ENCODE assay signal across 22 cellular contexts in the genomic region with DNA sequence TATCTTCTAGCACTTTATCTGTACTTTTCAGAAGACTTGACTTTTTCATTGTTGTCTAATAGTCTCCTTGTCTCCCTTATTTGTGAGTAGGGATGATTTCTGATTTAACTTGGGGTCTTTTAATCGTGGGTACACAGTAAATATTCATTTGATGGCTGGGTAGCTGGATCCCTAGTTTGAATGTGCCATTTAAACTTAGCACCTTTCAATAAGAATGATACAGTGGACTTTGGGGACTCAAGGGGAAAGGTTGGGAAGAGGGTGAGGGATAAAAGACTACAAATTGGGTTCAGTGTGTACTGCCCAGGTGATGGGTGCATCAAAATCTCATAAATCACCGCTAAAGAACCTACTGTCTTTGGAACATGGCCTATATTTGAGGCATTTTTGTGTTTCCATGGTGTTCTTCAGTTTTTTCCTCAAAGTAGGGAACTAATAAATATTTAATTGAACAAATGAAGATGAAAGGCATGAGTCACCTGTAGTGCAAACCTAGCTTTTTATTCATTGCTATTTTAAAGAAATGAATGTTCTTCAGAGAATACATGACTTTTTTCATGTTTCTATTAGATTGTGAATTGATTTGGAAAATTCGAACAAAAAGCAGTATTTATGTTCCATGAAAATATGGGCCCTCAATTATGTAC.
"Had no signal": no experiment of that assay in that cellular context is flagged by ENCODE, and none has a peak within 500 bp of the region (broad histone marks: within the 10 kb centered on the region; RNA-seq: fewer than 3 reads in every experiment).

No MANE protein-coding gene starts in this region.

- H3K4me3 ChIP-seq: left ventricle myocardium inferior, lung, ovary, right atrium auricular region, skin epidermis, spleen, tibial nerve, uterus had no signal

- H3K9me3 ChIP-seq: left ventricle myocardium inferior, ovary, right atrium auricular region, spleen, tibial nerve, uterus had no signal

- H3K27ac ChIP-seq: left ventricle myocardium inferior, ovary, right atrium auricular region, skin epidermis, spleen, tibial nerve, uterus had no signal

- H3K36me3 ChIP-seq: ovary, uterus had no signal

- H3K27me3 Mint-ChIP-seq: naive thymus-derived CD8-positive, alpha-beta T cell; progenitor cell of endocrine pancreas; stimulated activated naive CD8-positive, alpha-beta T cell treated with anti-CD3 and anti-CD28 coated beads, Interleukin-15, Interleukin-2, amounts not matched to agents 100 ng/mL and 50 ng/mL, for 24 hours; type B pancreatic cell had no signal

- H3K9me3 Mint-ChIP-seq: nephron; neural crest cell; stimulated activated effector memory CD8-positive, alpha-beta T cell treated with anti-CD3 and anti-CD28 coated beads, Interleukin-12 subunit alpha, Interleukin-12 subunit beta, amount 100 ng/mL, for 72 hours; stimulated activated naive CD8-positive, alpha-beta T cell treated with anti-CD3 and anti-CD28 coated beads, Interleukin-15, Interleukin-2, amounts not matched to agents 100 ng/mL and 50 ng/mL, for 24 hours; type B pancreatic cell had no signal

- H3K4me3 Mint-ChIP-seq: naive thymus-derived CD8-positive, alpha-beta T cell; nephron; neural crest cell; stimulated activated effector memory CD8-positive, alpha-beta T cell treated with anti-CD3 and anti-CD28 coated beads, Interleukin-12 subunit alpha, Interleukin-12 subunit beta, amount 100 ng/mL, for 72 hours; stimulated activated naive CD8-positive, alpha-beta T cell treated with anti-CD3 and anti-CD28 coated beads, Interleukin-15, Interleukin-2, amounts not matched to agents 100 ng/mL and 50 ng/mL, for 24 hours; type B pancreatic cell had no signal

- H3K27ac Mint-ChIP-seq: naive thymus-derived CD8-positive, alpha-beta T cell; nephron; progenitor cell of endocrine pancreas; stimulated activated naive CD8-positive, alpha-beta T cell treated with anti-CD3 and anti-CD28 coated beads, Interleukin-15, Interleukin-2, amounts not matched to agents 100 ng/mL and 50 ng/mL, for 24 hours; type B pancreatic cell had no signal

- H3K27me3 ChIP-seq: ovary, right atrium auricular region, spleen, tibial nerve, uterus had no signal

- ATAC-seq: naive thymus-derived CD8-positive, alpha-beta T cell; sciatic nerve; stimulated activated effector memory CD8-positive, alpha-beta T cell treated with anti-CD3 and anti-CD28 coated beads, Interleukin-12 subunit alpha, Interleukin-12 subunit beta, amount 100 ng/mL, for 72 hours had no signal

- DNase-seq: hippocampal formation; islet precursor cell; left ventricle myocardium inferior; naive thymus-derived CD8-positive, alpha-beta T cell; nucleus accumbens; ovary; spleen; stimulated activated CD4-positive, alpha-beta T cell treated with anti-CD3 and anti-CD28 coated beads, Interleukin-4, amount 100 ng/mL, for 24 hours; stimulated activated naive CD4-positive, alpha-beta T cell; substantia nigra; uterus had no signal
